Comparison of ENCODE assay signal across 20 cellular contexts in genomic region chr14:103547941-103548462, GRCh38. TPM values are rescaled to one million over a fixed set of nuclear protein-coding genes. Genes with fewer than 3 reads are reported as not detected.
DNase-seq lines count a peak whose midpoint lies in the region; ATAC-seq and TF ChIP-seq lines count a peak whose summit lies in the region.
"Had no signal": no experiment of that assay in that cellular context is flagged by ENCODE, and none has a peak within 500 bp of the region (broad histone marks: within the 10 kb centered on the region; RNA-seq: fewer than 3 reads in every experiment).

No MANE protein-coding gene starts in this region.

- H3K4me3 ChIP-seq in right cardiac atrium (ENCODE audit: low read length) = no peak overlapping the region
- H3K4me3 ChIP-seq in rectal smooth muscle tissue (ENCODE audit: low read length) = no peak overlapping the region
- H3K4me3 ChIP-seq: SJSA1 had no signal

- no peak overlapping the region for H3K27ac ChIP-seq in right cardiac atrium (ENCODE audit: low read length)
- H3K27ac ChIP-seq in rectal smooth muscle tissue (ENCODE audit: low read depth, low read length) = peak overlapping the region; percentile 4
- H3K27ac ChIP-seq: SJSA1 had no signal

- H3K9ac ChIP-seq in rectal smooth muscle tissue (ENCODE audit: low read length) = no peak overlapping the region

- peaks cover 8% of the 10 kb centered on the region for H3K4me1 ChIP-seq in right cardiac atrium (ENCODE audit: control insufficient read depth, insufficient read depth, low read length)
- H3K4me1 ChIP-seq in rectal smooth muscle tissue (ENCODE audit: control insufficient read depth, insufficient read depth, low read length) = peaks cover 67% of the 10 kb centered on the region

- H3K9me3 ChIP-seq in right cardiac atrium (ENCODE audit: control insufficient read depth, low read length) = no peaks in the 10 kb centered on the region
- H3K9me3 ChIP-seq: SJSA1 had no signal

- H3K9me3 Mint-ChIP-seq in brain = no peaks in the 10 kb centered on the region
- H3K9me3 Mint-ChIP-seq in stimulated activated memory B cell treated with anti-CD40 and anti-IgM and Interleukin-4, amounts not matched to agents 10 μg/mL and 1 μg/mL and 100 μg/mL, for 72 hours = no peaks in the 10 kb centered on the region
- H3K9me3 Mint-ChIP-seq: CD4-positive, alpha-beta memory T cell; HFFc6 had no signal

- no peak for TF ChIP-seq CTCF in brain (conservative IDR thresholded peaks at IDR 0.05)

- peak overlapping the region in 3 of 5 experiments; percentile 45 to 76 (median 65) for H3K27ac Mint-ChIP-seq in brain
- no peak overlapping the region for H3K27ac Mint-ChIP-seq in stimulated activated memory B cell treated with anti-CD40 and anti-IgM and Interleukin-4, amounts not matched to agents 10 μg/mL and 1 μg/mL and 100 μg/mL, for 72 hours
- H3K27ac Mint-ChIP-seq: HFFc6 had no signal

- peak; percentile 29 for DNase-seq in D341Med (ENCODE audit: low spot score)
- DNase-seq in right cardiac atrium = peak in 2 of 3 donors; percentile 24 to 53
- DNase-seq in activated CD4-positive, alpha-beta T cell treated with anti-CD3 and anti-CD28 coated beads, Interleukin-2, amount 50 U/mL, for 1 hour = no peak
- no peak for DNase-seq in stimulated activated CD4-positive, alpha-beta T cell treated with anti-CD3 and anti-CD28 coated beads, Interleukin-1b, Interleukin-23, amount 100 ng/mL, for 48 hours
- DNase-seq: CD4-positive, alpha-beta memory T cell; DMS79; HFFc6; KBM-7; MV-4-11; NCI-H1417 treated with DMSO at 0.1 percent for 48 hours; NCI-H2029 treated with DMSO at 0.1 percent for 48 hours; NCI-H2171 treated with DMSO at 0.1 percent for 48 hours; NCI-H446 treated with DMSO at 0.1 percent for 48 hours; NCI-H748 treated with DMSO at 0.1 percent for 48 hours; OCI-M1 had no signal

- ATAC-seq in right cardiac atrium (no peak), GM19351 (IDR thresholded peaks at IDR 0.05; ENCODE audit: unreplicated experiment) (no peak)
- ATAC-seq in stimulated activated memory B cell treated with anti-CD40 and anti-IgM and Interleukin-4, amounts not matched to agents 10 μg/mL and 1 μg/mL and 100 μg/mL, for 72 hours = no peak

- peaks cover 46% of the 10 kb centered on the region for H3K4me1 Mint-ChIP-seq in brain
- peaks cover 25% of the 10 kb centered on the region for H3K4me1 Mint-ChIP-seq in stimulated activated memory B cell treated with anti-CD40 and anti-IgM and Interleukin-4, amounts not matched to agents 10 μg/mL and 1 μg/mL and 100 μg/mL, for 72 hours

- H3K4me3 Mint-ChIP-seq in brain = no peak overlapping the region
- no peak overlapping the region for H3K4me3 Mint-ChIP-seq in stimulated activated memory B cell treated with anti-CD40 and anti-IgM and Interleukin-4, amounts not matched to agents 10 μg/mL and 1 μg/mL and 100 μg/mL, for 72 hours
- H3K4me3 Mint-ChIP-seq: CD4-positive, alpha-beta memory T cell; HFFc6 had no signal

- intact Hi-C loops in right cardiac atrium (cut with DNase I) = loop anchor here in 3 of 4 donors (2.0 to 5.0 kb wide), 2 partner anchors 29 to 46 kb away; no protein-coding TSS in a partner anchor

- peaks cover 3% of the 10 kb centered on the region for H3K27me3 Mint-ChIP-seq in brain
- H3K27me3 Mint-ChIP-seq in stimulated activated memory B cell treated with anti-CD40 and anti-IgM and Interleukin-4, amounts not matched to agents 10 μg/mL and 1 μg/mL and 100 μg/mL, for 72 hours = no peaks in the 10 kb centered on the region

- H3K27me3 ChIP-seq in right cardiac atrium (ENCODE audit: control insufficient read depth, insufficient read depth) (no peaks in the 10 kb centered on the region), rectal smooth muscle tissue (ENCODE audit: control insufficient read depth, insufficient read depth, low read length) (no peaks in the 10 kb centered on the region)
- H3K27me3 ChIP-seq: SJSA1 had no signal

- H3K36me3 ChIP-seq in rectal smooth muscle tissue (ENCODE audit: control insufficient read depth, insufficient read depth, low read length) = no peaks in the 10 kb centered on the region
- H3K36me3 ChIP-seq: SJSA1 had no signal

- 89% methylated on average over 18 of the region's 18 CpGs for WGBS in right cardiac atrium

- H3K36me3 Mint-ChIP-seq in brain = no peaks in the 10 kb centered on the region
- H3K36me3 Mint-ChIP-seq in stimulated activated memory B cell treated with anti-CD40 and anti-IgM and Interleukin-4, amounts not matched to agents 10 μg/mL and 1 μg/mL and 100 μg/mL, for 72 hours = peaks cover 9% of the 10 kb centered on the region
- H3K36me3 Mint-ChIP-seq: CD4-positive, alpha-beta memory T cell had no signal

RNA-seq across cellular contexts. Expression of gene BAG5, which starts 14.5 kb away (rescaled TPM):
- polyA plus RNA-seq in brain (ENCODE audit: insufficient read depth, low read depth, low replicate concordance) (19.6 TPM), right cardiac atrium (7.7 TPM)
- total RNA-seq in right cardiac atrium = 10 to 100 TPM; 18.9 to 23.6 (median 19.5) TPM

RNA-seq across cellular contexts. Expression of gene COA8, which starts 14.8 kb away (rescaled TPM):
- polyA plus RNA-seq in brain (ENCODE audit: insufficient read depth, low read depth, low replicate concordance) = 83.6 TPM
- total RNA-seq in right cardiac atrium = 10 to 100 TPM; 33.8 to 43.5 (median 41.7) TPM
- 60.8 TPM for polyA plus RNA-seq in right cardiac atrium

RNA-seq across cellular contexts. Expression of gene TRMT61A, which starts 19.0 kb away (rescaled TPM):
- polyA plus RNA-seq in brain (ENCODE audit: insufficient read depth, low read depth, low replicate concordance) (17.1 TPM), right cardiac atrium (6.2 TPM)
- 1 to 10 TPM; 4.8 to 6.9 (median 6.5) TPM for total RNA-seq in right cardiac atrium

RNA-seq across cellular contexts. Expression of gene CKB, which starts 25.4 kb away (rescaled TPM):
- polyA plus RNA-seq in brain (ENCODE audit: insufficient read depth, low read depth, low replicate concordance) = 2,462 TPM
- 100 to 1,000 TPM; 478 to 697 (median 542) TPM for total RNA-seq in right cardiac atrium
- polyA plus RNA-seq in right cardiac atrium = 843 TPM

Comparison
In these comparisons a context has a peak if more than half of its experiments do, and no peak if none do; other contexts are left out.
1. DNase-seq: peak in D341Med (single experiment) and right cardiac atrium (2 of 3); none in activated CD4-positive, alpha-beta T cell treated with anti-CD3 and anti-CD28 coated beads, Interleukin-2, amount 50 U/mL, for 1 hour (single experiment) and stimulated activated CD4-positive, alpha-beta T cell treated with anti-CD3 and anti-CD28 coated beads, Interleukin-1b, Interleukin-23, amount 100 ng/mL, for 48 hours (single experiment).